In genomic region chr2:221254281-221254680, GRCh38 we compare ENCODE assay signal across 15 cellular contexts.
DNase-seq lines count a peak whose midpoint lies in the region; ATAC-seq and TF ChIP-seq lines count a peak whose summit lies in the region.
"Had no signal": no experiment of that assay in that cellular context is flagged by ENCODE, and none has a peak within 500 bp of the region (broad histone marks: within the 10 kb centered on the region; RNA-seq: fewer than 3 reads in every experiment).

No MANE protein-coding gene starts in this region.

- POLR2A ChIA-PET in HEK293 (lab: Yijun Ruan, JAX), result no interaction called here

- TF ChIP-seq CTCF in HEK293 (tag by site-specific recombination; IDR thresholded peaks at IDR 0.05) (no peak), left lung (IDR thresholded peaks at IDR 0.05) (no peak), dorsolateral prefrontal cortex (IDR thresholded peaks at IDR 0.05 in 54 of 56, conservative IDR thresholded peaks at IDR 0.05 in 2 of 56; ENCODE audit: low read depth in 1 of 56, partially characterized antibody in 56 of 56) (no peak)

- H3K4me1 ChIP-seq in HEK293 (ENCODE audit: control insufficient read depth, insufficient read depth, low read length), result peaks cover 5% of the 10 kb centered on the region; the same call in 1 of the 2 replicates
- H3K4me1 ChIP-seq in SJCRH30, result no peaks in the 10 kb centered on the region
- H3K4me1 ChIP-seq in left lung, result no peaks in the 10 kb centered on the region
- H3K4me1 ChIP-seq: left ventricle myocardium inferior had no signal

- CTCF ChIA-PET in HEK293 (lab: Yijun Ruan, JAX), result no interaction called here

- no peaks in the 10 kb centered on the region for H3K9me3 ChIP-seq in HEK293 (ENCODE audit: control insufficient read depth, insufficient read depth, low read depth, low read length)
- no peaks in the 10 kb centered on the region for H3K9me3 ChIP-seq in SJCRH30 (replicated peaks)
- H3K9me3 ChIP-seq in left lung, result no peaks in the 10 kb centered on the region

- H3K4me3 ChIP-seq in HEK293 (ENCODE audit: low read depth, low read length) (no peak overlapping the region), SJCRH30 (no peak overlapping the region), left lung (no peak overlapping the region), dorsolateral prefrontal cortex (no peak overlapping the region)
- H3K4me3 ChIP-seq: GM12878, left ventricle myocardium inferior had no signal

- DNase-seq in DMS53 treated with DMSO at 0.1 percent for 48 hours (lab: John Stamatoyannopoulos, UW; ENCODE audit: unreplicated experiment) (peak; percentile 46), SJCRH30 (peak; percentile 6 to 45), left lung (peak in 1 of 2 donors; percentile 34), dorsolateral prefrontal cortex (no peak), AG20443 (ENCODE audit: low spot score) (no peak), dermis blood vessel endothelial cell (no peak)
- DNase-seq: activated effector memory CD4-positive, alpha-beta T cell treated with anti-CD3 and anti-CD28 coated beads, Interleukin-2, amount 50 U/mL, for 16 hours; CD8-positive, alpha-beta memory T cell; left ventricle myocardium inferior; NCI-H1930; stimulated activated CD4-positive, alpha-beta T cell treated with anti-CD3 and anti-CD28 coated beads, Interleukin-2, amount 100 ng/mL, for 48 hours had no signal

- intact Hi-C loops in left lung (cut with DNase I) (no loop called here), dorsolateral prefrontal cortex (cut with DNase I) (no loop called here)

- H3K27ac ChIP-seq in HEK293 (ENCODE audit: extremely low read depth, low read depth, low read length), result no peak overlapping the region
- no peak overlapping the region for H3K27ac ChIP-seq in SJCRH30
- H3K27ac ChIP-seq in left lung, result no peak overlapping the region
- H3K27ac ChIP-seq in dorsolateral prefrontal cortex, result no peak overlapping the region
- H3K27ac ChIP-seq: left ventricle myocardium inferior had no signal

- H3K27me3 ChIP-seq in SJCRH30 (no peaks in the 10 kb centered on the region), left lung (no peaks in the 10 kb centered on the region), dorsolateral prefrontal cortex (no peaks in the 10 kb centered on the region)

- ATAC-seq in left lung, result peak; percentile 91
- no peak for ATAC-seq in GM18511 (IDR thresholded peaks at IDR 0.05; ENCODE audit: unreplicated experiment)
- ATAC-seq: activated CD4-positive, CD25-positive, alpha-beta regulatory T cell treated with anti-CD3 and anti-CD28 coated beads, Interleukin-2, amount 50 U/mL, for 24 hours; GM12878 had no signal

- no peaks in the 10 kb centered on the region for H3K36me3 ChIP-seq in HEK293 (ENCODE audit: control insufficient read depth in 2 of 2, insufficient read depth in 1 of 2, low read length in 2 of 2)
- H3K36me3 ChIP-seq in SJCRH30, result no peaks in the 10 kb centered on the region
- H3K36me3 ChIP-seq in left lung, result no peaks in the 10 kb centered on the region
- H3K36me3 ChIP-seq: left ventricle myocardium inferior had no signal

TF ChIP-seq in HEK293, 187 proteins besides CTCF, POLR2A, EP300 and RAD21:
- TF ChIP-seq ZNF701 (tag by site-specific recombination; IDR thresholded peaks at IDR 0.05) (no peak), MZF1 (tag by site-specific recombination; IDR thresholded peaks at IDR 0.05; ENCODE audit: borderline replicate concordance) (peak; percentile 62; the same call in 1 of the 2 replicates), ZBTB8A (tag by site-specific recombination; IDR thresholded peaks at IDR 0.05) (no peak), SCRT1 (tag by site-specific recombination; IDR thresholded peaks at IDR 0.05; ENCODE audit: borderline replicate concordance) (no peak), ZNF677 (tag by site-specific recombination; IDR thresholded peaks at IDR 0.05) (no peak), TRIM28 (IDR thresholded peaks at IDR 0.05; ENCODE audit: borderline replicate concordance, low read length) (peak; percentile 23; the same call in 1 of the 2 replicates), ZNF19 (tag by site-specific recombination; IDR thresholded peaks at IDR 0.05; ENCODE audit: low read depth) (no peak), ZNF354C (tag by site-specific recombination; IDR thresholded peaks at IDR 0.05; ENCODE audit: borderline replicate concordance, low read depth) (no peak), ZBTB44 (tag by site-specific recombination; IDR thresholded peaks at IDR 0.05) (peak; percentile 62), PRDM1 (tag by site-specific recombination; IDR thresholded peaks at IDR 0.05) (no peak), HOXD13 (CRISPR knock-in tag; IDR thresholded peaks at IDR 0.05; ENCODE audit: borderline replicate concordance) (no peak), ZNF335 (tag by site-specific recombination; conservative IDR thresholded peaks at IDR 0.05) (0 out of 2 replicates have a peak, but pooled peaks have one; percentile 28), ZBTB17 (tag by site-specific recombination; IDR thresholded peaks at IDR 0.05) (0 out of 2 replicates have a peak, but pooled peaks have one; percentile 40), GFI1B (tag by site-specific recombination; IDR thresholded peaks at IDR 0.05) (no peak), ZNF580 (tag by site-specific recombination; IDR thresholded peaks at IDR 0.05) (no peak), WT1 (tag by site-specific recombination; IDR thresholded peaks at IDR 0.05) (peak; percentile 37; the same call in 1 of the 2 replicates), ZBTB20 (tag by site-specific recombination; IDR thresholded peaks at IDR 0.05) (no peak)

Comparison
In these comparisons a context has a peak if more than half of its experiments do, and no peak if none do; other contexts are left out.
1. DNase-seq: peak in DMS53 treated with DMSO at 0.1 percent for 48 hours (single experiment) and SJCRH30 (2 of 2); none in dorsolateral prefrontal cortex (0 of 10), AG20443 (single experiment) and dermis blood vessel endothelial cell (single experiment).